In genomic region chr20:38075161-38075998, GRCh38 we compare ENCODE assay signal across 12 cellular contexts. TPM values are rescaled to one million over a fixed set of nuclear protein-coding genes. Genes with fewer than 3 reads are reported as not detected.
DNase-seq lines count a peak whose midpoint lies in the region; ATAC-seq and TF ChIP-seq lines count a peak whose summit lies in the region.
"Had no signal": no experiment of that assay in that cellular context is flagged by ENCODE, and none has a peak within 500 bp of the region (broad histone marks: within the 10 kb centered on the region; RNA-seq: fewer than 3 reads in every experiment).

No MANE protein-coding gene starts in this region.

- peaks cover 36% of the 10 kb centered on the region for H3K36me3 ChIP-seq in upper lobe of right lung

- peaks cover 38% of the 10 kb centered on the region for H3K4me1 Mint-ChIP-seq in activated naive CD4-positive, alpha-beta T cell treated with anti-CD3 and anti-CD28 coated beads, Interleukin-2, amount 50 U/mL, for 24 hours
- H3K4me1 Mint-ChIP-seq in naive B cell (peaks cover 32 to 61% (median 51%) of the 10 kb centered on the region in 3 donors), endothelial cell (ENCODE audit: unreplicated experiment) (no peaks in the 10 kb centered on the region)

- peak overlapping the region; percentile 44 for H3K27ac ChIP-seq in upper lobe of right lung
- H3K27ac ChIP-seq: epithelial cell of prostate had no signal

- ATAC-seq in naive B cell (ENCODE audit: low read depth in 2 of 2): no peak
- ATAC-seq in upper lobe of right lung: no peak
- ATAC-seq in HG02763 (IDR thresholded peaks at IDR 0.05; ENCODE audit: unreplicated experiment): no peak

- H3K9me3 Mint-ChIP-seq in activated naive CD4-positive, alpha-beta T cell treated with anti-CD3 and anti-CD28 coated beads, Interleukin-2, amount 50 U/mL, for 24 hours: no peaks in the 10 kb centered on the region
- H3K9me3 Mint-ChIP-seq in naive B cell: no peaks in the 10 kb centered on the region
- H3K9me3 Mint-ChIP-seq in endothelial cell (ENCODE audit: unreplicated experiment): no peaks in the 10 kb centered on the region
- H3K9me3 Mint-ChIP-seq: activated CD4-positive, alpha-beta T cell treated with anti-CD3 and anti-CD28 coated beads, Interleukin-2, amount 10 ng/mL, durations not matched to agents 24 days and 14 days had no signal

- no peaks in the 10 kb centered on the region for H3K27me3 ChIP-seq in upper lobe of right lung

- intact Hi-C loops in upper lobe of right lung (cut with DNase I): loop anchor here (5.0 to 10.0 kb wide), 2 partner anchors 49 to 87 kb away; no protein-coding TSS in a partner anchor

- H3K9me3 ChIP-seq in upper lobe of right lung: no peaks in the 10 kb centered on the region

- H3K27me3 Mint-ChIP-seq in activated naive CD4-positive, alpha-beta T cell treated with anti-CD3 and anti-CD28 coated beads, Interleukin-2, amount 50 U/mL, for 24 hours: no peaks in the 10 kb centered on the region
- H3K27me3 Mint-ChIP-seq in naive B cell (no peaks in the 10 kb centered on the region), endothelial cell (ENCODE audit: unreplicated experiment) (peaks cover 2% of the 10 kb centered on the region)
- H3K27me3 Mint-ChIP-seq: activated CD4-positive, alpha-beta T cell treated with anti-CD3 and anti-CD28 coated beads, Interleukin-2, amount 10 ng/mL, durations not matched to agents 24 days and 14 days had no signal

- H3K4me3 Mint-ChIP-seq in activated naive CD4-positive, alpha-beta T cell treated with anti-CD3 and anti-CD28 coated beads, Interleukin-2, amount 50 U/mL, for 24 hours: no peak overlapping the region
- peak overlapping the region in 1 of 8 donors; percentile 13 for H3K4me3 Mint-ChIP-seq in naive B cell
- H3K4me3 Mint-ChIP-seq in endothelial cell (ENCODE audit: unreplicated experiment): no peak overlapping the region
- H3K4me3 Mint-ChIP-seq: activated CD4-positive, alpha-beta T cell treated with anti-CD3 and anti-CD28 coated beads, Interleukin-2, amount 10 ng/mL, durations not matched to agents 24 days and 14 days had no signal

- no peak for DNase-seq in activated naive CD4-positive, alpha-beta T cell (lab: John Stamatoyannopoulos, UW)
- DNase-seq in fibroblast of peridontal ligament (ENCODE audit: extremely low read depth) (peak; percentile 56), naive B cell (no peak), upper lobe of right lung (no peak), endothelial cell (ENCODE audit: low spot score) (no peak)
- DNase-seq in activated CD4-positive, alpha-beta T cell treated with anti-CD3 and anti-CD28 coated beads for 48 hours: no peak
- DNase-seq: activated CD4-positive, alpha-beta T cell treated with anti-CD3 and anti-CD28 coated beads, Interleukin-2, amount 10 ng/mL, durations not matched to agents 24 days and 14 days; DMS 273 treated with DMSO at 0.1 percent for 48 hours; NCI-H1694 had no signal

- H3K27ac Mint-ChIP-seq in activated naive CD4-positive, alpha-beta T cell treated with anti-CD3 and anti-CD28 coated beads, Interleukin-2, amount 50 U/mL, for 24 hours: peak overlapping the region; percentile 23
- H3K27ac Mint-ChIP-seq in naive B cell: peak overlapping the region in 4 of 6 donors; percentile 8 to 72 (median 59)
- H3K27ac Mint-ChIP-seq in endothelial cell (ENCODE audit: unreplicated experiment): no peak overlapping the region
- H3K27ac Mint-ChIP-seq: activated CD4-positive, alpha-beta T cell treated with anti-CD3 and anti-CD28 coated beads, Interleukin-2, amount 10 ng/mL, durations not matched to agents 24 days and 14 days had no signal

- H3K4me1 ChIP-seq in upper lobe of right lung: peaks cover 29% of the 10 kb centered on the region

- TF ChIP-seq CTCF in upper lobe of right lung (IDR thresholded peaks at IDR 0.05): no peak
- no peak for TF ChIP-seq CTCF in endothelial cell (IDR thresholded peaks at IDR 0.05; ENCODE audit: unreplicated experiment)

- H3K36me3 Mint-ChIP-seq in activated naive CD4-positive, alpha-beta T cell treated with anti-CD3 and anti-CD28 coated beads, Interleukin-2, amount 50 U/mL, for 24 hours: peaks cover 49% of the 10 kb centered on the region
- peaks cover 27 to 51% of the 10 kb centered on the region in 2 donors for H3K36me3 Mint-ChIP-seq in naive B cell
- peaks cover 45% of the 10 kb centered on the region for H3K36me3 Mint-ChIP-seq in endothelial cell (ENCODE audit: low read depth, unreplicated experiment)

- H3K4me3 ChIP-seq in upper lobe of right lung: no peak overlapping the region

RNA-seq across cellular contexts. Expression of gene RPRD1B, which starts 41.8 kb away (rescaled TPM):
- polyA plus RNA-seq in naive B cell (ENCODE audit: low read depth in 6 of 6): 1 to 10 TPM in 5 of 6 donors, not detected in 1; 2.8 to 4.4 (median 4.2) TPM
- total RNA-seq in upper lobe of right lung: 33.1 TPM
- total RNA-seq in endothelial cell (ENCODE audit: unreplicated experiment): 24.1 TPM

RNA-seq across cellular contexts. Expression of gene TTI1, which starts 42.1 kb away (rescaled TPM):
- 10 to 100 TPM in 5 of 6 donors, 1 to 10 TPM in 1; 2.2 to 21.4 (median 16.9) TPM for polyA plus RNA-seq in naive B cell (ENCODE audit: low read depth in 6 of 6)
- total RNA-seq in upper lobe of right lung: 16.3 TPM
- 31.9 TPM for total RNA-seq in endothelial cell (ENCODE audit: unreplicated experiment)
